In the genomic region with DNA sequence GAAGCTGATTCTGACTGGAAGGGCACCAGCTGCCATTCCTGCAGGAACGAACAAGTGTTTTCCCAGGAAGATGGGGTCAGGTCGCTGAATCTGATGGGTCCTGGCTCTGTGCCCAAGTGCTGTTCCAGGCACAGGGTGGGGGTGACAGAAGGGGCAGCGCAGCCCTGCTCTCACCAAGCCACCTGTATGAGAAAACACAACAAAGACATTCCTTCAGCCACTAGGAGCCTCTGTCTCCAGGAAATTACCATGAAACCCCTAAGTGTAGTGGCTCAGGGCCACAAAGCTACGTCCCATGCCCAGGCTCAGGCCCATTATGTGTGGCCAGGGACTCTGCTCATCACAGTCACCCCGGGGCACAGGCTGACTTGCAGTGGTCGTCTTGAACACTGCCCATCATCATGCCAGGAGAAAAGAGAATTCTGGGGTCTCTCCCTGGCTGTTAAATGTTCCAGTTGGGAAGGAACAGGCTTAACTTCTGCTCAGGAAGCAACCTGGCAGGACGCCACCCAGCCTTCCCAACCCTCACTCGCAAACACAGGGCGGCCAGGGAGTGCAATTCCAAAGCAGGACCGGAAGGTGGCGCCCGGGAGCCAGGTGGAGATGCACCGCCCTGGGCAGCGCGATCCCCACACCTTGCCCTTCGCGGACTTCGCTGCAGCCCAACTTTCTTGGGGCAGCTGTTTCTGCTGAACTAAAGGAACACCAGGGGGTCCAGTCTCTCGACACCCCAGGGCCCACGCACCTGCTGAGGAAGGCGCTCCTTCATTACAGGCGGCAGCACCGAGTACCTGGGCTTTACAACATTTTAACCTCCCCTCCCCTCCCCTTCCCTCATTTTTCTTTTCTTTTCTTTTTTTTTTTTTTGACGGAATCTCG, we compare ENCODE assay signal across 8 cellular contexts. TPM values are rescaled to one million over a fixed set of nuclear protein-coding genes. Genes with fewer than 3 reads are reported as not detected.
DNase-seq lines count a peak whose midpoint lies in the region; ATAC-seq lines count a peak whose summit lies in the region.

No MANE protein-coding gene starts in this region.

- peaks cover 1% of the 10 kb centered on the region for H3K9me3 Mint-ChIP-seq in activated CD4-positive, alpha-beta memory T cell treated with anti-CD3 and anti-CD28 coated beads, Interleukin-2, amount 10 ng/mL, durations not matched to agents 7 days and 5 days

- POLR2A ChIA-PET in activated CD4-positive, alpha-beta memory T cell treated with anti-CD3 and anti-CD28 coated beads, Interleukin-2, amount 10 ng/mL, durations not matched to agents 7 days and 5 days (lab: Charles Lee), result interaction anchor here (1.2 to 5.5 kb wide), 2 partner anchors 15 to 27 kb away, joined by 3 to 99 read pairs; partner anchors contain the start of gene GNLY

- peak; percentile 34 to 75 (median 64) for DNase-seq in NCI-H1417 (lab: John Stamatoyannopoulos, UW)
- no peak for DNase-seq in NCI-H1417 treated with DMSO at 0.1 percent for 48 hours (lab: John Stamatoyannopoulos, UW)
- DNase-seq in NCI-H526 treated with DMSO at 0.1 percent for 48 hours (lab: John Stamatoyannopoulos, UW), result peak; percentile 6
- peak; percentile 84 for DNase-seq in activated CD4-positive, alpha-beta memory T cell treated with anti-CD3 and anti-CD28 coated beads, Interleukin-2, amount 10 ng/mL, durations not matched to agents 7 days and 5 days
- DNase-seq in effector CD8-positive, alpha-beta T cell (lab: John Stamatoyannopoulos, UW), result peak; percentile 57
- peak; percentile 76 for DNase-seq in medulla oblongata (ENCODE audit: extremely low spot score)
- DNase-seq in stimulated activated CD8-positive, alpha-beta memory T cell treated with anti-CD3 and anti-CD28 coated beads, Interleukin-12 subunit alpha, Interleukin-12 subunit beta, amount 100 ng/mL, for 1 hour (ENCODE audit: low read depth), result peak; percentile 57

- CTCF ChIA-PET in activated CD4-positive, alpha-beta memory T cell treated with anti-CD3 and anti-CD28 coated beads, Interleukin-2, amount 10 ng/mL, durations not matched to agents 7 days and 5 days (lab: Charles Lee), result interaction anchor here (0.6 to 5.3 kb wide), 27 partner anchors 9 to 225 kb away, joined by 3 to 135 read pairs (median 3); partner anchors contain the start of gene MAT2A

- no peak overlapping the region for H3K4me3 Mint-ChIP-seq in activated CD4-positive, alpha-beta memory T cell treated with anti-CD3 and anti-CD28 coated beads, Interleukin-2, amount 10 ng/mL, durations not matched to agents 7 days and 5 days

- H3K27me3 Mint-ChIP-seq in activated CD4-positive, alpha-beta memory T cell treated with anti-CD3 and anti-CD28 coated beads, Interleukin-2, amount 10 ng/mL, durations not matched to agents 7 days and 5 days, result no peaks in the 10 kb centered on the region

- peak; percentile 85 for ATAC-seq in HG03354 (IDR thresholded peaks at IDR 0.05; ENCODE audit: poor library complexity, severe bottlenecking, unreplicated experiment)

- peaks cover 18% of the 10 kb centered on the region for H3K36me3 Mint-ChIP-seq in activated CD4-positive, alpha-beta memory T cell treated with anti-CD3 and anti-CD28 coated beads, Interleukin-2, amount 10 ng/mL, durations not matched to agents 7 days and 5 days (ENCODE audit: low read depth)

- peak overlapping the region; percentile 57 for H3K27ac Mint-ChIP-seq in activated CD4-positive, alpha-beta memory T cell treated with anti-CD3 and anti-CD28 coated beads, Interleukin-2, amount 10 ng/mL, durations not matched to agents 7 days and 5 days

- peaks cover 38% of the 10 kb centered on the region for H3K4me1 Mint-ChIP-seq in activated CD4-positive, alpha-beta memory T cell treated with anti-CD3 and anti-CD28 coated beads, Interleukin-2, amount 10 ng/mL, durations not matched to agents 7 days and 5 days

RNA-seq across cellular contexts. Expression of gene SFTPB, which starts 11.0 kb away (rescaled TPM):
- not detected for total RNA-seq in activated CD4-positive, alpha-beta memory T cell treated with anti-CD3 and anti-CD28 coated beads, Interleukin-2, amount 10 ng/mL, durations not matched to agents 7 days and 5 days

RNA-seq across cellular contexts. Expression of gene GNLY, which starts 15.1 kb away (rescaled TPM):
- total RNA-seq in activated CD4-positive, alpha-beta memory T cell treated with anti-CD3 and anti-CD28 coated beads, Interleukin-2, amount 10 ng/mL, durations not matched to agents 7 days and 5 days, result 100 to 1,000 TPM; 569 to 599 TPM
